Comparison of ENCODE assay signal across 9 cellular contexts in the genomic region with DNA sequence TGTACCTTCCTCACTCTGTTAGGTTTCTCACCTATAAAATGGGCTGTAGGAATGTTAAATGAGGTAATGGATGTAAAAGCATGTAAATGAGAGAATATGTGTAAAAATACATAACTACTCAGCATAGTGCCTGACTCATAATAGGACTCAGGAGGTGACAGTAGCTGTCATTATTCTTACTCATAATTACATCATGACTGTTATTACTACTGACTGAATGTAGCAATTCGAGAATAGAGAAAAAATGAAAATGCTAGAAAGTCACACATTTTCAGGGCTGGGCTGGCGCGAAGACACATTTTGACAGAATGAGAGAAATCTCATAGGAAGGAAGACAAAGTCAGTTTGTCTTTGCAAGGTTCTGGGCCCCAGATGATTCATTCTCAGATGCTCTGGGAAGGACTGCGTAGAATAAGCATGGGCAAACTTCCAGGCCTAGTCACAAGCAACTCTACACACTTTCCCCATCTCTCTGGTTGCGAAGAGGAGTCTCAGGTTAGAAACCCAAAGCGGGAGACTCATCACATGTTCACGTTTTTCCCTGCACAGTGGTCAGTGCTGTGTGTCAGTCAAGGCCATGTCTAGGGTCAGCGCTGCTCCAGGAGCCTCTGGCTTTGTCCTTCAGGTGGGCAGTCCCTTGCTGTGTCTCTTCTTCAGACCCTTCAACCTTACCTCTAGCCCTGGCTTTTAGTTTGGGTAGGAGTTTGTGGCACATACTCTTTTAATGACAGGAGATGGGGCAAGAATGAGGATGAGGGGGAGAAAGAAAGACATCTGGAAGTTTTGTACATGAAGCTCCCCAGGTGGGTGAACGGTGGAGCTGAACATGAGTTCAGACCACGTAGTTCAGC. TPM values are rescaled to one million over a fixed set of nuclear protein-coding genes. Genes with fewer than 3 reads are reported as not detected.
DNase-seq lines count a peak whose midpoint lies in the region; ATAC-seq and TF ChIP-seq lines count a peak whose summit lies in the region.
"Had no signal": no experiment of that assay in that cellular context is flagged by ENCODE, and none has a peak within 500 bp of the region (broad histone marks: within the 10 kb centered on the region; RNA-seq: fewer than 3 reads in every experiment).

No MANE protein-coding gene starts in this region.

- POLR2A ChIA-PET in activated CD4-positive, alpha-beta T cell treated with anti-CD3 and anti-CD28 coated beads, Interleukin-2, amount 10 ng/mL, durations not matched to agents 7 days and 5 days (lab: Charles Lee), result interaction anchor here (0.6 kb wide), 1 partner anchor 82 kb away, joined by 3 read pairs; no protein-coding TSS in a partner anchor

- H3K9me3 ChIP-seq in lower lobe of right lung (no peaks in the 10 kb centered on the region), upper lobe of right lung (no peaks in the 10 kb centered on the region)

- no peaks in the 10 kb centered on the region for H3K36me3 ChIP-seq in lower lobe of right lung
- no peaks in the 10 kb centered on the region for H3K36me3 ChIP-seq in upper lobe of right lung

- no peak overlapping the region for H3K4me3 Mint-ChIP-seq in activated CD4-positive, alpha-beta T cell treated with anti-CD3 and anti-CD28 coated beads, Interleukin-2, amount 10 ng/mL, durations not matched to agents 7 days and 5 days
- H3K4me3 Mint-ChIP-seq in activated naive CD8-positive, alpha-beta T cell treated with anti-CD3 and anti-CD28 coated beads for 36 hours, result no peak overlapping the region

- CTCF ChIA-PET in activated CD4-positive, alpha-beta T cell treated with anti-CD3 and anti-CD28 coated beads, Interleukin-2, amount 10 ng/mL, durations not matched to agents 7 days and 5 days (lab: Charles Lee), result interaction anchor here (0.9 to 1.5 kb wide), 3 partner anchors 8 to 165 kb away, joined by 3 read pairs; no protein-coding TSS in a partner anchor

- peak overlapping the region; percentile 61 for H3K27ac ChIP-seq in lower lobe of right lung
- H3K27ac ChIP-seq in upper lobe of right lung, result peak overlapping the region; percentile 32
- H3K27ac ChIP-seq: C4-2B had no signal

- H3K4me1 ChIP-seq in lower lobe of right lung, result peaks cover 44% of the 10 kb centered on the region
- peaks cover 21% of the 10 kb centered on the region for H3K4me1 ChIP-seq in upper lobe of right lung

- ATAC-seq in HG03108 (IDR thresholded peaks at IDR 0.05; ENCODE audit: unreplicated experiment) (peak; percentile 59), lower lobe of right lung (peak in 1 of 2 donors; percentile 18), upper lobe of right lung (peak; percentile 5)

- peak; percentile 81 for DNase-seq in activated CD4-positive, alpha-beta T cell treated with anti-CD3 and anti-CD28 coated beads for 48 hours
- no peak for DNase-seq in activated CD4-positive, alpha-beta T cell treated with anti-CD3 and anti-CD28 coated beads, Interleukin-2, amount 10 ng/mL, durations not matched to agents 7 days and 5 days
- DNase-seq in activated naive CD8-positive, alpha-beta T cell treated with anti-CD3 and anti-CD28 coated beads for 36 hours, result peak; percentile 46
- no peak for DNase-seq in lower lobe of right lung
- no peak for DNase-seq in upper lobe of right lung
- DNase-seq in Ammon's horn (ENCODE audit: low spot score), result no peak
- DNase-seq in iPS-NIHi7 (ENCODE audit: extremely low spot score), result no peak

- intact Hi-C loops in lower lobe of right lung (cut with DNase I), result no loop called here
- intact Hi-C loops in upper lobe of right lung (cut with DNase I), result no loop called here

- H3K4me1 Mint-ChIP-seq in activated CD4-positive, alpha-beta T cell treated with anti-CD3 and anti-CD28 coated beads, Interleukin-2, amount 10 ng/mL, durations not matched to agents 7 days and 5 days, result peaks cover 22% of the 10 kb centered on the region
- peaks cover 13% of the 10 kb centered on the region for H3K4me1 Mint-ChIP-seq in activated naive CD8-positive, alpha-beta T cell treated with anti-CD3 and anti-CD28 coated beads for 36 hours

- H3K36me3 Mint-ChIP-seq in activated CD4-positive, alpha-beta T cell treated with anti-CD3 and anti-CD28 coated beads, Interleukin-2, amount 10 ng/mL, durations not matched to agents 7 days and 5 days (ENCODE audit: low read depth), result no peaks in the 10 kb centered on the region
- H3K36me3 Mint-ChIP-seq in activated naive CD8-positive, alpha-beta T cell treated with anti-CD3 and anti-CD28 coated beads for 36 hours, result no peaks in the 10 kb centered on the region

- H3K27me3 Mint-ChIP-seq in activated CD4-positive, alpha-beta T cell treated with anti-CD3 and anti-CD28 coated beads, Interleukin-2, amount 10 ng/mL, durations not matched to agents 7 days and 5 days, result peaks cover 7% of the 10 kb centered on the region
- H3K27me3 Mint-ChIP-seq in activated naive CD8-positive, alpha-beta T cell treated with anti-CD3 and anti-CD28 coated beads for 36 hours, result peaks cover 8% of the 10 kb centered on the region

- H3K27me3 ChIP-seq in lower lobe of right lung (ENCODE audit: low read depth), result no peaks in the 10 kb centered on the region
- H3K27me3 ChIP-seq in upper lobe of right lung, result no peaks in the 10 kb centered on the region

- TF ChIP-seq CTCF in lower lobe of right lung (IDR thresholded peaks at IDR 0.05) (no peak), upper lobe of right lung (IDR thresholded peaks at IDR 0.05) (no peak)

- H3K9me3 Mint-ChIP-seq in activated CD4-positive, alpha-beta T cell treated with anti-CD3 and anti-CD28 coated beads, Interleukin-2, amount 10 ng/mL, durations not matched to agents 7 days and 5 days, result no peaks in the 10 kb centered on the region
- H3K9me3 Mint-ChIP-seq in activated naive CD8-positive, alpha-beta T cell treated with anti-CD3 and anti-CD28 coated beads for 36 hours, result no peaks in the 10 kb centered on the region

- H3K4me3 ChIP-seq in lower lobe of right lung (peak overlapping the region; percentile 22), upper lobe of right lung (peak overlapping the region; percentile 20)

- H3K27ac Mint-ChIP-seq in activated CD4-positive, alpha-beta T cell treated with anti-CD3 and anti-CD28 coated beads, Interleukin-2, amount 10 ng/mL, durations not matched to agents 7 days and 5 days, result no peak overlapping the region
- peak overlapping the region; percentile 53 for H3K27ac Mint-ChIP-seq in activated naive CD8-positive, alpha-beta T cell treated with anti-CD3 and anti-CD28 coated beads for 36 hours

RNA-seq across cellular contexts. Expression of a gene that starts 8.4 kb away (rescaled TPM):
- under 1 TPM; 0.08 to 0.15 TPM for total RNA-seq in activated CD4-positive, alpha-beta T cell treated with anti-CD3 and anti-CD28 coated beads, Interleukin-2, amount 10 ng/mL, durations not matched to agents 7 days and 5 days
- under 1 TPM; 0.27 to 0.34 TPM for total RNA-seq in activated naive CD8-positive, alpha-beta T cell treated with anti-CD3 and anti-CD28 coated beads for 36 hours
- 482 TPM for total RNA-seq in lower lobe of right lung
- total RNA-seq in upper lobe of right lung, result 886 TPM

RNA-seq across cellular contexts. Expression of a gene that starts 52.2 kb away (rescaled TPM):
- total RNA-seq in activated CD4-positive, alpha-beta T cell treated with anti-CD3 and anti-CD28 coated beads, Interleukin-2, amount 10 ng/mL, durations not matched to agents 7 days and 5 days, result under 1 TPM; 0.22 to 0.67 TPM
- not detected for total RNA-seq in activated naive CD8-positive, alpha-beta T cell treated with anti-CD3 and anti-CD28 coated beads for 36 hours
- total RNA-seq in lower lobe of right lung (not detected), upper lobe of right lung (not detected)

Comparison
In these comparisons a context has a peak if more than half of its experiments do, and no peak if none do; other contexts are left out.
1. DNase-seq: peak in activated CD4-positive, alpha-beta T cell treated with anti-CD3 and anti-CD28 coated beads for 48 hours (single experiment) and activated naive CD8-positive, alpha-beta T cell treated with anti-CD3 and anti-CD28 coated beads for 36 hours (single experiment); none in activated CD4-positive, alpha-beta T cell treated with anti-CD3 and anti-CD28 coated beads, Interleukin-2, amount 10 ng/mL, durations not matched to agents 7 days and 5 days (single experiment), lower lobe of right lung (single experiment), upper lobe of right lung (single experiment), Ammon's horn (single experiment) and iPS-NIHi7 (single experiment).
2. RNA of a gene that starts 8.4 kb away (total RNA-seq): 886 TPM in upper lobe of right lung (single experiment) and 482 TPM in lower lobe of right lung (single experiment); 0.27 to 0.34 TPM in activated naive CD8-positive, alpha-beta T cell treated with anti-CD3 and anti-CD28 coated beads for 36 hours and 0.08 to 0.15 TPM in activated CD4-positive, alpha-beta T cell treated with anti-CD3 and anti-CD28 coated beads, Interleukin-2, amount 10 ng/mL, durations not matched to agents 7 days and 5 days; every median in the first group is over 100 times any median in the second.